1 cellular context compared by ENCODE assay signal in the genomic region with DNA sequence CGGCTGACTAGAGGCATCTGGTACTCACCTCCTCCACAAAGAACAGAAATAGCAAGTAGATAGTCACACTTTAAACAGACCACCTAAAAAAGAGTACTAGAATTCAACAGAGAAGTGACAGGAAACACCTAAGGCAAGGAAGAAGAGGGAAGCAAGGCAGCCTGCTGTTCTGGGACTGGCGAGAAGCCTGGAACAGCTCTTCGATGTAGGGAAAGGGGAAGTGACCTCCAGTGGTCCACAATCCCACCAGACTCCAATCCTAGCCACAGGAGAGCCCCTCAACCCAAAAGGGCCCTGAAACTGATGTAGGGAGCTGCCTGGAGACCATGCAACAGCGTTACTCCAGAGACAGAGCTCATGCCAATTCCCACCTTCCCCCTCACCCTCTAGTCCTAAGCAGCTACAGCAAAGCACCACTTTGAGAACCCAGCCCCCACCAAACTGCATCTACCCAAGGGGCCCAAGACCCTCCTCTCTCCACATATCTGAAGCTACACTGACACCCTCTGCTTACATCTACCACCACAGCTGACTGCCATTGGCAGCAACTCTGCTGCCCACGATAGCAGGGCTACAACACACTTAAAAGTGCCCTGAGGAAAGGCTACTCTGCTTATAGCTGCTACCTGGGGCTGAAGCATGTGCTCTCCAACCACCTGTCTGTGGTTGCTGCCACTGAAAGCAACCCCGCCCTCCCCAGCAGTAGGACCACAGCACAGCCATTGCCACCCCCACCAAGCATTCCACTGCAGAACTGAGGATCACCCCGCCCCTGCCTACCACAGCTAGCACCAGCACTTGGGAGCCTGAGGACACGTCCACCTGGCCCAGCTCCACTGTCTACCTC.
TF ChIP-seq lines count a peak whose summit lies in the region.

No MANE protein-coding gene starts in this region.

TF ChIP-seq in GM12878, 131 proteins besides CTCF, POLR2A, EP300 and RAD21:
- TF ChIP-seq CEBPB (IDR thresholded peaks at IDR 0.05; ENCODE audit: borderline replicate concordance in 1 of 2, low read depth in 2 of 2, low read length in 2 of 2) (no peak), SPI1 (IDR thresholded peaks at IDR 0.05; ENCODE audit: borderline replicate concordance, insufficient read depth, low read depth, low read length) (peak; percentile 60; the same call in 1 of the 2 replicates), CBX3 (IDR thresholded peaks at IDR 0.05; ENCODE audit: borderline replicate concordance, low read depth) (no peak), MEF2B (IDR thresholded peaks at IDR 0.05; ENCODE audit: partially characterized antibody, poor library complexity, severe bottlenecking) (peak; percentile 27), IKZF1 (conservative IDR thresholded peaks at IDR 0.05) (peak; percentile 74), LARP7 (IDR thresholded peaks at IDR 0.05) (peak; percentile 62; the same call in 1 of the 2 replicates), NBN (IDR thresholded peaks at IDR 0.05) (peak; percentile 36; the same call in 1 of the 2 replicates), MTA2 (IDR thresholded peaks at IDR 0.05; ENCODE audit: low read depth) (peak; percentile 37; the same call in 1 of the 2 replicates), IKZF2 (IDR thresholded peaks at IDR 0.05) (peak in 1 of 2 experiments; percentile 55; a peak in 2 of 4 replicates), BHLHE40 (IDR thresholded peaks at IDR 0.05; ENCODE audit: borderline replicate concordance in 1 of 2, low read depth in 2 of 2, low read length in 1 of 2) (peak; percentile 23 to 67; a peak in 3 of 4 replicates), HDGF (IDR thresholded peaks at IDR 0.05) (0 out of 2 replicates have a peak, but pooled peaks have one; percentile 32), CBX5 (IDR thresholded peaks at IDR 0.05; ENCODE audit: low read depth) (no peak), GATAD2B (conservative IDR thresholded peaks at IDR 0.05; ENCODE audit: low read depth) (0 out of 2 replicates have a peak, but pooled peaks have one; percentile 35)
- TF ChIP-seq, protein P1, sequence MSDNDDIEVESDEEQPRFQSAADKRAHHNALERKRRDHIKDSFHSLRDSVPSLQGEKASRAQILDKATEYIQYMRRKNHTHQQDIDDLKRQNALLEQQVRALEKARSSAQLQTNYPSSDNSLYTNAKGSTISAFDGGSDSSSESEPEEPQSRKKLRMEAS (IDR thresholded peaks at IDR 0.05; ENCODE audit: low read depth, low read length): peak; percentile 32; the same call in 1 of the 2 replicates
- TF ChIP-seq, protein P2, sequence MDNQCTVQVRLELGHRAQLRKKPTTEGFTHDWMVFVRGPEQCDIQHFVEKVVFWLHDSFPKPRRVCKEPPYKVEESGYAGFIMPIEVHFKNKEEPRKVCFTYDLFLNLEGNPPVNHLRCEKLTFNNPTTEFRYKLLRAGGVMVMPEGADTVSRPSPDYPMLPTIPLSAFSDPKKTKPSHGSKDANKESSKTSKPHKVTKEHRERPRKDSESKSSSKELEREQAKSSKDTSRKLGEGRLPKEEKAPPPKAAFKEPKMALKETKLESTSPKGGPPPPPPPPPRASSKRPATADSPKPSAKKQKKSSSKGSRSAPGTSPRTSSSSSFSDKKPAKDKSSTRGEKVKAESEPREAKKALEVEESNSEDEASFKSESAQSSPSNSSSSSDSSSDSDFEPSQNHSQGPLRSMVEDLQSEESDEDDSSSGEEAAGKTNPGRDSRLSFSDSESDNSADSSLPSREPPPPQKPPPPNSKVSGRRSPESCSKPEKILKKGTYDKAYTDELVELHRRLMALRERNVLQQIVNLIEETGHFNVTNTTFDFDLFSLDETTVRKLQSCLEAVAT (IDR thresholded peaks at IDR 0.05): peak; percentile 48; the same call in 1 of the 2 replicates
- TF ChIP-seq, protein P3, sequence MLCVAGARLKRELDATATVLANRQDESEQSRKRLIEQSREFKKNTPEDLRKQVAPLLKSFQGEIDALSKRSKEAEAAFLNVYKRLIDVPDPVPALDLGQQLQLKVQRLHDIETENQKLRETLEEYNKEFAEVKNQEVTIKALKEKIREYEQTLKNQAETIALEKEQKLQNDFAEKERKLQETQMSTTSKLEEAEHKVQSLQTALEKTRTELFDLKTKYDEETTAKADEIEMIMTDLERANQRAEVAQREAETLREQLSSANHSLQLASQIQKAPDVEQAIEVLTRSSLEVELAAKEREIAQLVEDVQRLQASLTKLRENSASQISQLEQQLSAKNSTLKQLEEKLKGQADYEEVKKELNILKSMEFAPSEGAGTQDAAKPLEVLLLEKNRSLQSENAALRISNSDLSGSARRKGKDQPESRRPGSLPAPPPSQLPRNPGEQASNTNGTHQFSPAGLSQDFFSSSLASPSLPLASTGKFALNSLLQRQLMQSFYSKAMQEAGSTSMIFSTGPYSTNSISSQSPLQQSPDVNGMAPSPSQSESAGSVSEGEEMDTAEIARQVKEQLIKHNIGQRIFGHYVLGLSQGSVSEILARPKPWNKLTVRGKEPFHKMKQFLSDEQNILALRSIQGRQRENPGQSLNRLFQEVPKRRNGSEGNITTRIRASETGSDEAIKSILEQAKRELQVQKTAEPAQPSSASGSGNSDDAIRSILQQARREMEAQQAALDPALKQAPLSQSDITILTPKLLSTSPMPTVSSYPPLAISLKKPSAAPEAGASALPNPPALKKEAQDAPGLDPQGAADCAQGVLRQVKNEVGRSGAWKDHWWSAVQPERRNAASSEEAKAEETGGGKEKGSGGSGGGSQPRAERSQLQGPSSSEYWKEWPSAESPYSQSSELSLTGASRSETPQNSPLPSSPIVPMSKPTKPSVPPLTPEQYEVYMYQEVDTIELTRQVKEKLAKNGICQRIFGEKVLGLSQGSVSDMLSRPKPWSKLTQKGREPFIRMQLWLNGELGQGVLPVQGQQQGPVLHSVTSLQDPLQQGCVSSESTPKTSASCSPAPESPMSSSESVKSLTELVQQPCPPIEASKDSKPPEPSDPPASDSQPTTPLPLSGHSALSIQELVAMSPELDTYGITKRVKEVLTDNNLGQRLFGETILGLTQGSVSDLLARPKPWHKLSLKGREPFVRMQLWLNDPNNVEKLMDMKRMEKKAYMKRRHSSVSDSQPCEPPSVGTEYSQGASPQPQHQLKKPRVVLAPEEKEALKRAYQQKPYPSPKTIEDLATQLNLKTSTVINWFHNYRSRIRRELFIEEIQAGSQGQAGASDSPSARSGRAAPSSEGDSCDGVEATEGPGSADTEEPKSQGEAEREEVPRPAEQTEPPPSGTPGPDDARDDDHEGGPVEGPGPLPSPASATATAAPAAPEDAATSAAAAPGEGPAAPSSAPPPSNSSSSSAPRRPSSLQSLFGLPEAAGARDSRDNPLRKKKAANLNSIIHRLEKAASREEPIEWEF (IDR thresholded peaks at IDR 0.05; ENCODE audit: insufficient replicate concordance, low read depth, low read length): no peak
- TF ChIP-seq, protein P4, sequence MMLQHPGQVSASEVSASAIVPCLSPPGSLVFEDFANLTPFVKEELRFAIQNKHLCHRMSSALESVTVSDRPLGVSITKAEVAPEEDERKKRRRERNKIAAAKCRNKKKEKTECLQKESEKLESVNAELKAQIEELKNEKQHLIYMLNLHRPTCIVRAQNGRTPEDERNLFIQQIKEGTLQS (IDR thresholded peaks at IDR 0.05; ENCODE audit: borderline replicate concordance, extremely low read depth, low read depth, low read length): no peak
- TF ChIP-seq, protein P5, sequence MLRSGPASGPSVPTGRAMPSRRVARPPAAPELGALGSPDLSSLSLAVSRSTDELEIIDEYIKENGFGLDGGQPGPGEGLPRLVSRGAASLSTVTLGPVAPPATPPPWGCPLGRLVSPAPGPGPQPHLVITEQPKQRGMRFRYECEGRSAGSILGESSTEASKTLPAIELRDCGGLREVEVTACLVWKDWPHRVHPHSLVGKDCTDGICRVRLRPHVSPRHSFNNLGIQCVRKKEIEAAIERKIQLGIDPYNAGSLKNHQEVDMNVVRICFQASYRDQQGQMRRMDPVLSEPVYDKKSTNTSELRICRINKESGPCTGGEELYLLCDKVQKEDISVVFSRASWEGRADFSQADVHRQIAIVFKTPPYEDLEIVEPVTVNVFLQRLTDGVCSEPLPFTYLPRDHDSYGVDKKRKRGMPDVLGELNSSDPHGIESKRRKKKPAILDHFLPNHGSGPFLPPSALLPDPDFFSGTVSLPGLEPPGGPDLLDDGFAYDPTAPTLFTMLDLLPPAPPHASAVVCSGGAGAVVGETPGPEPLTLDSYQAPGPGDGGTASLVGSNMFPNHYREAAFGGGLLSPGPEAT (IDR thresholded peaks at IDR 0.05; ENCODE audit: low read depth): 0 out of 2 replicates have a peak, but pooled peaks have one; percentile 13
- TF ChIP-seq, protein P6, sequence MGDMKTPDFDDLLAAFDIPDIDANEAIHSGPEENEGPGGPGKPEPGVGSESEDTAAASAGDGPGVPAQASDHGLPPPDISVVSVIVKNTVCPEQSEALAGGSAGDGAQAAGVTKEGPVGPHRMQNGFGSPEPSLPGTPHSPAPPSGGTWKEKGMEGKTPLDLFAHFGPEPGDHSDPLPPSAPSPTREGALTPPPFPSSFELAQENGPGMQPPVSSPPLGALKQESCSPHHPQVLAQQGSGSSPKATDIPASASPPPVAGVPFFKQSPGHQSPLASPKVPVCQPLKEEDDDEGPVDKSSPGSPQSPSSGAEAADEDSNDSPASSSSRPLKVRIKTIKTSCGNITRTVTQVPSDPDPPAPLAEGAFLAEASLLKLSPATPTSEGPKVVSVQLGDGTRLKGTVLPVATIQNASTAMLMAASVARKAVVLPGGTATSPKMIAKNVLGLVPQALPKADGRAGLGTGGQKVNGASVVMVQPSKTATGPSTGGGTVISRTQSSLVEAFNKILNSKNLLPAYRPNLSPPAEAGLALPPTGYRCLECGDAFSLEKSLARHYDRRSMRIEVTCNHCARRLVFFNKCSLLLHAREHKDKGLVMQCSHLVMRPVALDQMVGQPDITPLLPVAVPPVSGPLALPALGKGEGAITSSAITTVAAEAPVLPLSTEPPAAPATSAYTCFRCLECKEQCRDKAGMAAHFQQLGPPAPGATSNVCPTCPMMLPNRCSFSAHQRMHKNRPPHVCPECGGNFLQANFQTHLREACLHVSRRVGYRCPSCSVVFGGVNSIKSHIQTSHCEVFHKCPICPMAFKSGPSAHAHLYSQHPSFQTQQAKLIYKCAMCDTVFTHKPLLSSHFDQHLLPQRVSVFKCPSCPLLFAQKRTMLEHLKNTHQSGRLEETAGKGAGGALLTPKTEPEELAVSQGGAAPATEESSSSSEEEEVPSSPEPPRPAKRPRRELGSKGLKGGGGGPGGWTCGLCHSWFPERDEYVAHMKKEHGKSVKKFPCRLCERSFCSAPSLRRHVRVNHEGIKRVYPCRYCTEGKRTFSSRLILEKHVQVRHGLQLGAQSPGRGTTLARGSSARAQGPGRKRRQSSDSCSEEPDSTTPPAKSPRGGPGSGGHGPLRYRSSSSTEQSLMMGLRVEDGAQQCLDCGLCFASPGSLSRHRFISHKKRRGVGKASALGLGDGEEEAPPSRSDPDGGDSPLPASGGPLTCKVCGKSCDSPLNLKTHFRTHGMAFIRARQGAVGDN (IDR thresholded peaks at IDR 0.05): peak; percentile 39
